Comparison of ENCODE assay signal across 1 cellular context in genomic region chr4:176303938-176304337, GRCh38.
TF ChIP-seq lines count a peak whose summit lies in the region.

No MANE protein-coding gene starts in this region.

TF ChIP-seq in H1, 55 proteins besides CTCF, POLR2A, EP300 and RAD21:
- TF ChIP-seq TEAD4 (IDR thresholded peaks at IDR 0.05; ENCODE audit: low read depth, low read length), result peak; percentile 67; the same call in 1 of the 2 replicates
- 0 out of 2 replicates have a peak, but pooled peaks have one; percentile 17 for TF ChIP-seq SP1 (IDR thresholded peaks at IDR 0.05; ENCODE audit: low read depth, low read length)
- no peak for TF ChIP-seq FOSL1 (IDR thresholded peaks at IDR 0.05; ENCODE audit: insufficient read depth, low read depth, low read length)
